8 cellular contexts compared by ENCODE assay signal in the genomic region with DNA sequence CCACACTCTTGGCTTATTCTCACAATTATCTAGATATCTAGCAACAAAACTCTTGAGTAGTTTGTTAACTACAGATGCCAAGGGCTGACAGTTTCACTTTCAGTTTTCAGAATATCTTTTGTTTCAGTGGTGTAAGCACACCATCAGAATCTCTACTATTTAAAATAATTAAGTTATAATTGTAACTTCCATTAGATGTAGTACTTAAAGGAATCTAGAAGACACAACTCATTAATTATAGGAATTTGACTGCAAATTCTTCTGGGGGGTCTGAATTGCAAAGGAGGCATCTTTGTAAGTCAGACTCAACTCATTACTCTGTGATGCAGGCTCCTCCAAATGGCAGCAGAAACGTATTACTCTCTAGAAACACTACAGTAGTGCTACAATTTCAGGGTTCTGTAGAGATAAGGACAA. TPM values are rescaled to one million over a fixed set of nuclear protein-coding genes. Genes with fewer than 3 reads are reported as not detected.
DNase-seq lines count a peak whose midpoint lies in the region; ATAC-seq, FAIRE-seq and TF ChIP-seq lines count a peak whose summit lies in the region.

No MANE protein-coding gene starts in this region.

- H2AFZ ChIP-seq in SK-N-SH (ENCODE audit: low read depth): peak overlapping the region; percentile 76

- H3K27ac ChIP-seq in SK-N-SH (ENCODE audit: low read depth in 2 of 2, low read length in 1 of 2): peak overlapping the region; percentile 59 to 78; a peak in 3 of 4 replicates

- POLR2A ChIA-PET in SK-N-SH (lab: Yijun Ruan, JAX): no interaction called here

- DNase-seq in AG08396 (ENCODE audit: low spot score) (peak; percentile 26), GM12892 (ENCODE audit: insufficient read length) (no peak), SK-N-SH (peak; percentile 15), myocyte (ENCODE audit: low read depth) (peak; percentile 62), NCI-H2029 treated with DMSO at 0.1 percent for 48 hours (lab: John Stamatoyannopoulos, UW) (no peak)

- ATAC-seq in HG02981 (IDR thresholded peaks at IDR 0.05; ENCODE audit: unreplicated experiment) (peak; percentile 73), HG03045 (IDR thresholded peaks at IDR 0.05; ENCODE audit: unreplicated experiment) (no peak)

- H3K9me3 ChIP-seq in SK-N-SH (no peaks in the 10 kb centered on the region), endocrine pancreas (ENCODE audit: control insufficient read depth, low read length) (no peaks in the 10 kb centered on the region)

- peaks cover 9 to 13% of the 10 kb centered on the region in 2 experiments for H3K4me1 ChIP-seq in SK-N-SH (ENCODE audit: control insufficient read depth in 1 of 2, insufficient read depth in 2 of 2, low read depth in 1 of 2, low read length in 1 of 2)
- H3K4me1 ChIP-seq in endocrine pancreas (ENCODE audit: control insufficient read depth, insufficient read depth, low read length): peaks cover 7% of the 10 kb centered on the region

- no peak for TF ChIP-seq POLR2A in GM12892 (IDR thresholded peaks at IDR 0.05; ENCODE audit: low read depth, low read length)

- TF ChIP-seq EP300 in SK-N-SH (IDR thresholded peaks at IDR 0.05; ENCODE audit: borderline replicate concordance in 1 of 2, low read depth in 1 of 2, low read length in 1 of 2): no peak

- H3K4me3 ChIP-seq in SK-N-SH (ENCODE audit: low read depth in 2 of 2, low read length in 1 of 2): peak overlapping the region; percentile 40 to 55
- peak overlapping the region; percentile 87 for H3K4me3 ChIP-seq in endocrine pancreas (ENCODE audit: control insufficient read depth, insufficient read depth, low read length)

- CTCF ChIA-PET in SK-N-SH (lab: Yijun Ruan, JAX): interaction anchor here (0.7 kb wide), 1 partner anchor 293 kb away, joined by 3 read pairs; no protein-coding TSS in a partner anchor

- H3K79me2 ChIP-seq in SK-N-SH (ENCODE audit: insufficient read depth): 0 out of 2 replicates have a peak, but pooled peaks cover 4% of the 10 kb centered on the region

- no peaks in the 10 kb centered on the region for H4K20me1 ChIP-seq in SK-N-SH (ENCODE audit: insufficient read depth)

- peak; percentile 60 for TF ChIP-seq RAD21 in SK-N-SH (IDR thresholded peaks at IDR 0.05; ENCODE audit: low read length)

- TF ChIP-seq CTCF in SK-N-SH (IDR thresholded peaks at IDR 0.05): peak; percentile 55

- peak overlapping the region; percentile 70 for H3K9ac ChIP-seq in SK-N-SH
- H3K9ac ChIP-seq in endocrine pancreas (ENCODE audit: control insufficient read depth, insufficient read depth, low read length): no peak overlapping the region

- H3K9me2 ChIP-seq in SK-N-SH: no peaks in the 10 kb centered on the region

- WGBS in SK-N-SH (ENCODE audit: low lambda C conversion rate): 9% methylated on average over 1 of the region's 1 CpG

- peak; percentile 64 for FAIRE-seq in GM12892 (lab: Jason Lieb, UNC)

- no peaks in the 10 kb centered on the region for H3K36me3 ChIP-seq in SK-N-SH (replicated peaks in 1 of 2; ENCODE audit: control insufficient read depth in 1 of 2, insufficient read depth in 2 of 2, low read length in 1 of 2)
- no peaks in the 10 kb centered on the region for H3K36me3 ChIP-seq in endocrine pancreas (ENCODE audit: control insufficient read depth, insufficient read depth, low read length)

- peaks cover 17% of the 10 kb centered on the region for H3F3A ChIP-seq in SK-N-SH (replicated peaks; ENCODE audit: insufficient read depth)

- H3K27me3 ChIP-seq in SK-N-SH (ENCODE audit: insufficient read depth): no peaks in the 10 kb centered on the region
- no peaks in the 10 kb centered on the region for H3K27me3 ChIP-seq in endocrine pancreas (ENCODE audit: control insufficient read depth, insufficient read depth, low read length)

- H3K4me2 ChIP-seq in SK-N-SH: peak overlapping the region; percentile 79

TF ChIP-seq in SK-N-SH, 30 proteins besides CTCF, POLR2A, EP300 and RAD21:
- TF ChIP-seq YY1 (IDR thresholded peaks at IDR 0.05; ENCODE audit: low read depth) (no peak), SMC3 (IDR thresholded peaks at IDR 0.05; ENCODE audit: low read depth, low read length) (peak; percentile 37; the same call in 1 of the 2 replicates), NFIC (IDR thresholded peaks at IDR 0.05; ENCODE audit: borderline replicate concordance) (0 out of 2 replicates have a peak, but pooled peaks have one; percentile 20)

RNA-seq across cellular contexts. Expression of gene USPL1, which starts 44.9 kb away (rescaled TPM):
- polyA plus RNA-seq in GM12892 (2012; ENCODE audit: missing spikeins): 9.3 TPM
- polyA plus RNA-seq in SK-N-SH (2012; rRNA removed): 6.4 and 9.2 TPM in 2 replicates
- polyA plus RNA-seq in SK-N-SH (2012; cell fraction: cytosol; rRNA removed): 8.1 and 9.0 TPM in 2 replicates
- 12.4 and 22.4 TPM in 2 replicates for polyA plus RNA-seq in SK-N-SH (2012; cell fraction: nucleus; rRNA removed)
- 18.0 and 18.2 TPM in 2 replicates for total RNA-seq in myocyte
- 4.4 TPM for polyA plus RNA-seq in myocyte (2012)

Comparison
In these comparisons a context has a peak if more than half of its experiments do, and no peak if none do; other contexts are left out.
1. DNase-seq: peak in AG08396 (single experiment), SK-N-SH (single experiment) and myocyte (single experiment); none in GM12892 (single experiment) and NCI-H2029 treated with DMSO at 0.1 percent for 48 hours (single experiment).